29 cellular contexts compared by ENCODE assay signal in the genomic region with DNA sequence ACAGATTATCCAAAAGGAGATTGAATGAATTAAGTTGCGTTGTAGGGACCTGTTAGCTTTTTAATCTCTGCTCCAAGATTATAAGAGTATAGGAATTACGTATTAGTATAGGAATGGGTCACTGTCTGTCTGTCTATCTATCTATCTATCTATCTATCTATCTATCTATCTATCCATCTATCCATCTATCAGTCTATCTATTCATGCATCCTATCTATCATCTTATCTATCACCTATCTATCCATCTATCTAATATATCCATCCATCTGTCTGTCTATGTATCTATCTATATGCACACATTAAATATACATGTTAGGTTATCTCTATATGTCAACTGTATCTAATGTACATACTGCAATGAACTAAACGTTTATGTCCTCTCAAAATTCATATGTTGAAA.
"Had no signal": no experiment of that assay in that cellular context is flagged by ENCODE, and none has a peak within 500 bp of the region (broad histone marks: within the 10 kb centered on the region; RNA-seq: fewer than 3 reads in every experiment).

No MANE protein-coding gene starts in this region.

- H3K36me3 Mint-ChIP-seq: naive thymus-derived CD4-positive, alpha-beta T cell; neural progenitor cell; stimulated activated effector memory CD8-positive, alpha-beta T cell treated with anti-CD3 and anti-CD28 coated beads, Interleukin-12 subunit alpha, Interleukin-12 subunit beta, amount 100 ng/mL, for 72 hours had no signal

- H3K4me1 ChIP-seq: parathyroid adenoma, psoas muscle, thyroid gland, vagina had no signal

- H3K4me3 ChIP-seq: neural progenitor cell, ovary, psoas muscle, right lobe of liver, sigmoid colon, stomach, thoracic aorta, thyroid gland, tibial nerve, upper lobe of left lung, vagina had no signal

- H3K27ac Mint-ChIP-seq: natural killer cell; nephron; neural progenitor cell; progenitor cell of endocrine pancreas; stimulated activated effector memory CD8-positive, alpha-beta T cell treated with anti-CD3 and anti-CD28 coated beads, Interleukin-12 subunit alpha, Interleukin-12 subunit beta, amount 100 ng/mL, for 72 hours; stimulated activated naive B cell treated with anti-CD40 and anti-IgM and Interleukin-4, amounts not matched to agents 10 μg/mL and 1 μg/mL and 100 μg/mL, for 72 hours had no signal

- H3K27ac ChIP-seq: neural progenitor cell, ovary, parathyroid adenoma, psoas muscle, right lobe of liver, sigmoid colon, stomach, thoracic aorta, thyroid gland, tibial nerve, upper lobe of left lung, vagina had no signal

- H3K9me3 Mint-ChIP-seq: natural killer cell; stimulated activated effector memory CD8-positive, alpha-beta T cell treated with anti-CD3 and anti-CD28 coated beads, Interleukin-12 subunit alpha, Interleukin-12 subunit beta, amount 100 ng/mL, for 72 hours had no signal

- H3K79me2 ChIP-seq: parathyroid adenoma had no signal

- H3K4me3 Mint-ChIP-seq: naive thymus-derived CD4-positive, alpha-beta T cell; natural killer cell; nephron; neural progenitor cell; stimulated activated effector memory CD8-positive, alpha-beta T cell treated with anti-CD3 and anti-CD28 coated beads, Interleukin-12 subunit alpha, Interleukin-12 subunit beta, amount 100 ng/mL, for 72 hours; stimulated activated naive B cell treated with anti-CD40 and anti-IgM and Interleukin-4, amounts not matched to agents 10 μg/mL and 1 μg/mL and 100 μg/mL, for 72 hours had no signal

- H3K9me3 ChIP-seq: ovary, psoas muscle, right lobe of liver, sigmoid colon, stomach, thoracic aorta, thyroid gland, tibial nerve, upper lobe of left lung, vagina had no signal

- H3K9ac ChIP-seq: neural progenitor cell, parathyroid adenoma had no signal

- FAIRE-seq: small intestine, urothelium cell line had no signal

- H2AFZ ChIP-seq: neural progenitor cell, parathyroid adenoma had no signal

- DNase-seq: naive thymus-derived CD4-positive, alpha-beta T cell; natural killer cell; occipital lobe; ovary; posterior cingulate gyrus; psoas muscle; right cardiac atrium; right lobe of liver; sigmoid colon; small intestine; stimulated activated CD4-positive, alpha-beta T cell treated with anti-CD3 and anti-CD28 coated beads, Interleukin-15, amount 100 ng/mL, for 24 hours; stimulated activated CD4-positive, alpha-beta T cell treated with anti-CD3 and anti-CD28 coated beads, Interleukin-2, amount 100 ng/mL, for 24 hours; stimulated activated CD4-positive, alpha-beta T cell treated with anti-CD3 and anti-CD28 coated beads, Interleukin-2, amount 100 ng/mL, for 48 hours; stimulated activated CD4-positive, alpha-beta T cell treated with anti-CD3 and anti-CD28 coated beads, Interleukin-4, amount 100 ng/mL, for 24 hours; stimulated activated naive B cell treated with anti-CD40 and anti-IgM and Interleukin-4, amounts not matched to agents 10 μg/mL and 1 μg/mL and 100 μg/mL, for 72 hours; stimulated activated naive CD4-positive, alpha-beta T cell treated with Interleukin-2 at 50 U/mL for 16 hours; stomach; thyroid gland; trophoblast cell; upper lobe of left lung had no signal

- ATAC-seq: naive thymus-derived CD4-positive, alpha-beta T cell; natural killer cell; psoas muscle; right cardiac atrium; right lobe of liver; stimulated activated effector memory CD8-positive, alpha-beta T cell treated with anti-CD3 and anti-CD28 coated beads, Interleukin-12 subunit alpha, Interleukin-12 subunit beta, amount 100 ng/mL, for 72 hours; stimulated activated naive B cell treated with anti-CD40 and anti-IgM and Interleukin-4, amounts not matched to agents 10 μg/mL and 1 μg/mL and 100 μg/mL, for 72 hours had no signal

- H3K4me2 ChIP-seq: neural progenitor cell had no signal

- H3K36me3 ChIP-seq: neural progenitor cell, ovary, right lobe of liver, sigmoid colon, stomach, thoracic aorta, thyroid gland, tibial nerve, upper lobe of left lung, vagina had no signal

- H3K27me3 ChIP-seq: neural progenitor cell, ovary, right lobe of liver, sigmoid colon, stomach, thyroid gland, tibial nerve, upper lobe of left lung, vagina had no signal
